ENCODE assay signal across 1 cellular context in the genomic region with DNA sequence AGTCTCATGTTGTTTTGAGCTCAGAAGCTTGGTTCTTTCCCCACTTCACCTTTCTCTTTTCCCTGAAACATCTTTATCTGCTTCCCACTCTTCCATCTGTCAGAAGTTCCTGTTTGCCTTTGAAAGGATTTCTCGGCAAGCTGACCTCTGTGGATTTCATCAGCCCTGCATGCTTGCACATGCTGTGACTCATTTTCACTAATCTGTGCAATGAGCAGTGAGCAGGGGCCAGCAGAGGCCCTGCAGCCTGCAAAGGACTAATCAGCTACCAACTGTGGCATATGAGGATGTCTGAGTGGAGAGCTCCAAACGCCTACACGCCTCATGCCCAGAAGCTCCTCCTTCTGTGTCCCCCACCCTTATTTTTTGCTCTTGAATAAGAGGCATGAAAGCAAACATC.
TF ChIP-seq lines count a peak whose summit lies in the region.

No MANE protein-coding gene starts in this region.

TF ChIP-seq in IMR-90, 13 proteins besides CTCF, POLR2A, EP300 and RAD21:
- peak; percentile 98 for TF ChIP-seq CEBPB (IDR thresholded peaks at IDR 0.05; ENCODE audit: low read depth, low read length)
- no peak for TF ChIP-seq RFX5 (IDR thresholded peaks at IDR 0.05; ENCODE audit: low read depth, low read length)
- peak; percentile 45; the same call in 1 of the 2 replicates for TF ChIP-seq MXI1 (IDR thresholded peaks at IDR 0.05; ENCODE audit: borderline replicate concordance, low read depth, low read length)
- no peak for TF ChIP-seq NFE2L2 (IDR thresholded peaks at IDR 0.05; ENCODE audit: low read depth, low read length)
- TF ChIP-seq, protein P1, sequence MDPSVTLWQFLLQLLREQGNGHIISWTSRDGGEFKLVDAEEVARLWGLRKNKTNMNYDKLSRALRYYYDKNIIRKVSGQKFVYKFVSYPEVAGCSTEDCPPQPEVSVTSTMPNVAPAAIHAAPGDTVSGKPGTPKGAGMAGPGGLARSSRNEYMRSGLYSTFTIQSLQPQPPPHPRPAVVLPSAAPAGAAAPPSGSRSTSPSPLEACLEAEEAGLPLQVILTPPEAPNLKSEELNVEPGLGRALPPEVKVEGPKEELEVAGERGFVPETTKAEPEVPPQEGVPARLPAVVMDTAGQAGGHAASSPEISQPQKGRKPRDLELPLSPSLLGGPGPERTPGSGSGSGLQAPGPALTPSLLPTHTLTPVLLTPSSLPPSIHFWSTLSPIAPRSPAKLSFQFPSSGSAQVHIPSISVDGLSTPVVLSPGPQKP (IDR thresholded peaks at IDR 0.05; ENCODE audit: borderline replicate concordance, low read depth, low read length): no peak
- peak; percentile 91 for TF ChIP-seq BHLHE40 (IDR thresholded peaks at IDR 0.05; ENCODE audit: low read depth, low read length)
- TF ChIP-seq, protein P2, sequence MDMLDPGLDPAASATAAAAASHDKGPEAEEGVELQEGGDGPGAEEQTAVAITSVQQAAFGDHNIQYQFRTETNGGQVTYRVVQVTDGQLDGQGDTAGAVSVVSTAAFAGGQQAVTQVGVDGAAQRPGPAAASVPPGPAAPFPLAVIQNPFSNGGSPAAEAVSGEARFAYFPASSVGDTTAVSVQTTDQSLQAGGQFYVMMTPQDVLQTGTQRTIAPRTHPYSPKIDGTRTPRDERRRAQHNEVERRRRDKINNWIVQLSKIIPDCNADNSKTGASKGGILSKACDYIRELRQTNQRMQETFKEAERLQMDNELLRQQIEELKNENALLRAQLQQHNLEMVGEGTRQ (IDR thresholded peaks at IDR 0.05; ENCODE audit: low read depth, low read length): peak; percentile 8; the same call in 1 of the 2 replicates
- TF ChIP-seq MAFK (IDR thresholded peaks at IDR 0.05; ENCODE audit: low read depth, low read length): no peak
- no peak for TF ChIP-seq CHD1 (IDR thresholded peaks at IDR 0.05; ENCODE audit: low read depth, low read length)
- TF ChIP-seq RCOR1 (IDR thresholded peaks at IDR 0.05; ENCODE audit: insufficient replicate concordance, low read length): no peak
- TF ChIP-seq MAZ (IDR thresholded peaks at IDR 0.05; ENCODE audit: borderline replicate concordance, low read depth, low read length): no peak
- peak; percentile 81 for TF ChIP-seq FOS (IDR thresholded peaks at IDR 0.05; ENCODE audit: low read depth, low read length)
- no peak for TF ChIP-seq SMC3 (IDR thresholded peaks at IDR 0.05; ENCODE audit: low read depth, low read length)
